Comparison of ENCODE assay signal across 18 cellular contexts in genomic region chr9:77513457-77513856, GRCh38.
DNase-seq lines count a peak whose midpoint lies in the region; ATAC-seq and TF ChIP-seq lines count a peak whose summit lies in the region.
"Had no signal": no experiment of that assay in that cellular context is flagged by ENCODE, and none has a peak within 500 bp of the region (broad histone marks: within the 10 kb centered on the region; RNA-seq: fewer than 3 reads in every experiment).

No MANE protein-coding gene starts in this region.

- H3K79me1 ChIP-seq in mesenchymal stem cell (replicated peaks; ENCODE audit: low read length, poor library complexity, severe bottlenecking) = no peaks in the 10 kb centered on the region

- no peaks in the 10 kb centered on the region for H4K20me1 ChIP-seq in BLaER1

- peaks cover 12% of the 10 kb centered on the region for H3K4me1 Mint-ChIP-seq in WTC11
- H3K4me1 Mint-ChIP-seq in stimulated activated memory B cell treated with anti-CD40 and anti-IgM and Interleukin-4, amounts not matched to agents 10 μg/mL and 1 μg/mL and 100 μg/mL, for 72 hours = no peaks in the 10 kb centered on the region
- peaks cover 8% of the 10 kb centered on the region for H3K4me1 Mint-ChIP-seq in activated CD4-positive, alpha-beta memory T cell treated with anti-CD3 and anti-CD28 coated beads, Interleukin-2, amount 10 ng/mL, durations not matched to agents 7 days and 5 days
- H3K4me1 Mint-ChIP-seq: B cell had no signal

- POLR2A ChIA-PET in WTC11 (lab: Charles Lee) = no interaction called here
- POLR2A ChIA-PET in activated CD4-positive, alpha-beta memory T cell treated with anti-CD3 and anti-CD28 coated beads, Interleukin-2, amount 10 ng/mL, durations not matched to agents 7 days and 5 days (lab: Charles Lee) = no interaction called here

- H2AK5ac ChIP-seq in mesenchymal stem cell (ENCODE audit: low read length, severe bottlenecking) = no peak overlapping the region

- H4K8ac ChIP-seq in mesenchymal stem cell (ENCODE audit: low read length) = no peak overlapping the region

- H3K23ac ChIP-seq in mesenchymal stem cell (ENCODE audit: low read length in 2 of 2) = no peak overlapping the region

- H3K9me3 ChIP-seq in BLaER1 = 0 out of 2 replicates have a peak, but pooled peaks cover 2% of the 10 kb centered on the region
- no peaks in the 10 kb centered on the region for H3K9me3 ChIP-seq in mesenchymal stem cell (ENCODE audit: control insufficient read depth, low read length)
- H3K9me3 ChIP-seq in mucosa of descending colon = no peaks in the 10 kb centered on the region

- no peaks in the 10 kb centered on the region for H3K9me3 Mint-ChIP-seq in WTC11
- no peaks in the 10 kb centered on the region for H3K9me3 Mint-ChIP-seq in stimulated activated memory B cell treated with anti-CD40 and anti-IgM and Interleukin-4, amounts not matched to agents 10 μg/mL and 1 μg/mL and 100 μg/mL, for 72 hours
- H3K9me3 Mint-ChIP-seq in activated CD4-positive, alpha-beta memory T cell treated with anti-CD3 and anti-CD28 coated beads, Interleukin-2, amount 10 ng/mL, durations not matched to agents 7 days and 5 days = no peaks in the 10 kb centered on the region

- no peak overlapping the region for H2BK15ac ChIP-seq in mesenchymal stem cell (ENCODE audit: low read depth, poor library complexity, severe bottlenecking)

- H3K4me1 ChIP-seq in BLaER1 (peaks cover 32% of the 10 kb centered on the region), mesenchymal stem cell (ENCODE audit: control insufficient read depth, insufficient read depth, low read depth, low read length) (peaks cover 4% of the 10 kb centered on the region), mucosa of descending colon (ENCODE audit: low read depth) (no peaks in the 10 kb centered on the region)

- no peak overlapping the region for H3K9ac ChIP-seq in BLaER1
- no peak overlapping the region for H3K9ac ChIP-seq in mesenchymal stem cell (ENCODE audit: low read length)

- peak overlapping the region; percentile 89 for H3K4me2 ChIP-seq in BLaER1
- no peak overlapping the region for H3K4me2 ChIP-seq in mesenchymal stem cell (ENCODE audit: low read length, poor library complexity, severe bottlenecking)

- H3K27ac ChIP-seq in BLaER1 = no peak overlapping the region
- no peak overlapping the region for H3K27ac ChIP-seq in mesenchymal stem cell (ENCODE audit: low read length, poor library complexity, severe bottlenecking)

- ATAC-seq in WTC11 (no peak), mucosa of descending colon (no peak)
- ATAC-seq in stimulated activated memory B cell treated with anti-CD40 and anti-IgM and Interleukin-4, amounts not matched to agents 10 μg/mL and 1 μg/mL and 100 μg/mL, for 72 hours = peak; percentile 15
- ATAC-seq: K562, PC-3 had no signal

- no peak overlapping the region for H2AFZ ChIP-seq in mesenchymal stem cell (ENCODE audit: low read depth, low read length)

- H3K36me3 Mint-ChIP-seq in WTC11 = 0 out of 2 replicates have a peak, but pooled peaks cover 3% of the 10 kb centered on the region
- H3K36me3 Mint-ChIP-seq in stimulated activated memory B cell treated with anti-CD40 and anti-IgM and Interleukin-4, amounts not matched to agents 10 μg/mL and 1 μg/mL and 100 μg/mL, for 72 hours = no peaks in the 10 kb centered on the region
- no peaks in the 10 kb centered on the region for H3K36me3 Mint-ChIP-seq in activated CD4-positive, alpha-beta memory T cell treated with anti-CD3 and anti-CD28 coated beads, Interleukin-2, amount 10 ng/mL, durations not matched to agents 7 days and 5 days (ENCODE audit: low read depth)
- H3K36me3 Mint-ChIP-seq: CD14-positive monocyte had no signal

- 95% methylated on average over 5 of the region's 5 CpGs for WGBS in mesenchymal stem cell

- peak overlapping the region in 1 of 2 experiments; percentile 12 for H2BK12ac ChIP-seq in mesenchymal stem cell (ENCODE audit: low read length in 2 of 2)

- no peak overlapping the region for H3K4me3 Mint-ChIP-seq in WTC11
- H3K4me3 Mint-ChIP-seq in stimulated activated memory B cell treated with anti-CD40 and anti-IgM and Interleukin-4, amounts not matched to agents 10 μg/mL and 1 μg/mL and 100 μg/mL, for 72 hours = no peak overlapping the region
- H3K4me3 Mint-ChIP-seq in activated CD4-positive, alpha-beta memory T cell treated with anti-CD3 and anti-CD28 coated beads, Interleukin-2, amount 10 ng/mL, durations not matched to agents 7 days and 5 days = no peak overlapping the region
- H3K4me3 Mint-ChIP-seq: B cell, CD14-positive monocyte had no signal

- H4K91ac ChIP-seq in mesenchymal stem cell (ENCODE audit: low read length) = peak overlapping the region; percentile 19

- H3K27me3 Mint-ChIP-seq in WTC11 (ENCODE audit: low read depth) = no peaks in the 10 kb centered on the region
- H3K27me3 Mint-ChIP-seq in stimulated activated memory B cell treated with anti-CD40 and anti-IgM and Interleukin-4, amounts not matched to agents 10 μg/mL and 1 μg/mL and 100 μg/mL, for 72 hours = no peaks in the 10 kb centered on the region
- peaks cover 5% of the 10 kb centered on the region for H3K27me3 Mint-ChIP-seq in activated CD4-positive, alpha-beta memory T cell treated with anti-CD3 and anti-CD28 coated beads, Interleukin-2, amount 10 ng/mL, durations not matched to agents 7 days and 5 days

- DNase-seq in WTC11 (ENCODE audit: low spot score) = no peak
- no peak for DNase-seq in mesenchymal stem cell
- DNase-seq in NCI-H69 (lab: John Stamatoyannopoulos, UW) = no peak
- no peak for DNase-seq in activated CD4-positive, alpha-beta memory T cell treated with anti-CD3 and anti-CD28 coated beads, Interleukin-2, amount 10 ng/mL, durations not matched to agents 7 days and 5 days
- no peak for DNase-seq in mucosa of descending colon
- DNase-seq: DMS153, MV-4-11, NCI-H1105, NCI-H1436 treated with DMSO at 0.1 percent for 48 hours, NCI-H187 treated with DMSO at 0.1 percent for 48 hours, NCI-H524, NCI-H774 had no signal

- H3K4me3 ChIP-seq in BLaER1 (no peak overlapping the region), mesenchymal stem cell (ENCODE audit: insufficient read depth in 1 of 2, low read depth in 1 of 2, low read length in 2 of 2) (no peak overlapping the region), mucosa of descending colon (no peak overlapping the region)
- H3K4me3 ChIP-seq: K562 had no signal

- CTCF ChIA-PET in WTC11 (lab: Charles Lee) = interaction anchor here (0.8 kb wide), 1 partner anchor 56 kb away, joined by 3 read pairs; no protein-coding TSS in a partner anchor
- CTCF ChIA-PET in activated CD4-positive, alpha-beta memory T cell treated with anti-CD3 and anti-CD28 coated beads, Interleukin-2, amount 10 ng/mL, durations not matched to agents 7 days and 5 days (lab: Charles Lee) = no interaction called here

- H3K36me3 ChIP-seq in BLaER1 = no peaks in the 10 kb centered on the region
- no peaks in the 10 kb centered on the region for H3K36me3 ChIP-seq in mesenchymal stem cell (ENCODE audit: control insufficient read depth in 1 of 2, insufficient read depth in 2 of 2, low read depth in 1 of 2, low read length in 2 of 2)
- H3K36me3 ChIP-seq in mucosa of descending colon (ENCODE audit: low read depth) = no peaks in the 10 kb centered on the region

- peak overlapping the region; percentile 71; the same call in 1 of the 2 replicates for H3K27ac Mint-ChIP-seq in WTC11
- no peak overlapping the region for H3K27ac Mint-ChIP-seq in stimulated activated memory B cell treated with anti-CD40 and anti-IgM and Interleukin-4, amounts not matched to agents 10 μg/mL and 1 μg/mL and 100 μg/mL, for 72 hours
- H3K27ac Mint-ChIP-seq in activated CD4-positive, alpha-beta memory T cell treated with anti-CD3 and anti-CD28 coated beads, Interleukin-2, amount 10 ng/mL, durations not matched to agents 7 days and 5 days = no peak overlapping the region
- H3K27ac Mint-ChIP-seq: B cell had no signal

- H3K18ac ChIP-seq in mesenchymal stem cell (ENCODE audit: low read depth in 1 of 2, low read length in 2 of 2) = peak overlapping the region in 1 of 2 experiments; percentile 16

- intact Hi-C loops in mucosa of descending colon (cut with DNase I, micrococcal nuclease) = no loop called here

- H3K14ac ChIP-seq in mesenchymal stem cell (ENCODE audit: low read length in 2 of 2) = no peak overlapping the region

- TF ChIP-seq CTCF in WTC11 (IDR thresholded peaks at IDR 0.05) = no peak
- TF ChIP-seq CTCF in mucosa of descending colon (IDR thresholded peaks at IDR 0.05) = no peak

- H2BK5ac ChIP-seq in mesenchymal stem cell (ENCODE audit: low read depth, low read length, poor library complexity, severe bottlenecking) = no peak overlapping the region

- H2BK120ac ChIP-seq in mesenchymal stem cell (ENCODE audit: low read depth, low read length) = no peak overlapping the region

- no peaks in the 10 kb centered on the region for H3K27me3 ChIP-seq in BLaER1
- H3K27me3 ChIP-seq in mesenchymal stem cell (ENCODE audit: control insufficient read depth in 1 of 2, insufficient read depth in 1 of 2, low read length in 2 of 2) = peaks cover 0 to 2% of the 10 kb centered on the region in 2 experiments

- H3K4ac ChIP-seq in mesenchymal stem cell (ENCODE audit: low read depth in 1 of 2, low read length in 2 of 2) = no peak overlapping the region

TF ChIP-seq in WTC11, 78 proteins besides CTCF, POLR2A, EP300 and RAD21 (continues in another document):
- TF ChIP-seq, protein P1, sequence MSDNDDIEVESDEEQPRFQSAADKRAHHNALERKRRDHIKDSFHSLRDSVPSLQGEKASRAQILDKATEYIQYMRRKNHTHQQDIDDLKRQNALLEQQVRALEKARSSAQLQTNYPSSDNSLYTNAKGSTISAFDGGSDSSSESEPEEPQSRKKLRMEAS (CRISPR knock-in tag; IDR thresholded peaks at IDR 0.05) = no peak
- TF ChIP-seq SMAD3 (CRISPR knock-in tag; IDR thresholded peaks at IDR 0.05; ENCODE audit: borderline replicate concordance) (no peak), SMAD4 (CRISPR knock-in tag; IDR thresholded peaks at IDR 0.05) (no peak), ZNF671 (CRISPR knock-in tag; IDR thresholded peaks at IDR 0.05) (no peak), ZSCAN18 (CRISPR knock-in tag; IDR thresholded peaks at IDR 0.05) (no peak)
- TF ChIP-seq, protein P2, sequence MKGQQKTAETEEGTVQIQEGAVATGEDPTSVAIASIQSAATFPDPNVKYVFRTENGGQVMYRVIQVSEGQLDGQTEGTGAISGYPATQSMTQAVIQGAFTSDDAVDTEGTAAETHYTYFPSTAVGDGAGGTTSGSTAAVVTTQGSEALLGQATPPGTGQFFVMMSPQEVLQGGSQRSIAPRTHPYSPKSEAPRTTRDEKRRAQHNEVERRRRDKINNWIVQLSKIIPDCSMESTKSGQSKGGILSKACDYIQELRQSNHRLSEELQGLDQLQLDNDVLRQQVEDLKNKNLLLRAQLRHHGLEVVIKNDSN (CRISPR knock-in tag; IDR thresholded peaks at IDR 0.05) = no peak
